28 cellular contexts compared by ENCODE assay signal in genomic region chr13:62019858-62020257, GRCh38.
"Had no signal": no experiment of that assay in that cellular context is flagged by ENCODE, and none has a peak within 500 bp of the region (broad histone marks: within the 10 kb centered on the region; RNA-seq: fewer than 3 reads in every experiment).

No MANE protein-coding gene starts in this region.

- ATAC-seq: activated CD4-positive, alpha-beta T cell treated with anti-CD3 and anti-CD28 coated beads for 36 hours; activated CD8-positive, alpha-beta memory T cell treated with anti-CD3 and anti-CD28 coated beads, Interleukin-2, amount 10 ng/mL, durations not matched to agents 7 days and 5 days; activated CD8-positive, alpha-beta T cell treated with anti-CD3 and anti-CD28 coated beads, Interleukin-2, amount 10 ng/mL, durations not matched to agents 7 days and 5 days; activated naive CD8-positive, alpha-beta T cell treated with anti-CD3 and anti-CD28 coated beads, Interleukin-2, amount 50 U/mL, for 24 hours; body of pancreas; effector memory CD8-positive, alpha-beta T cell; foreskin keratinocyte; gastroesophageal sphincter; heart right ventricle had no signal

- DNase-seq: activated CD4-positive, alpha-beta memory T cell treated with anti-CD3 and anti-CD28 coated beads for 36 hours; activated CD4-positive, alpha-beta T cell treated with anti-CD3 and anti-CD28 coated beads for 36 hours; activated CD4-positive, alpha-beta T cell treated with anti-CD3 and anti-CD28 coated beads, Interleukin-2, amount 10 ng/mL, durations not matched to agents 24 days and 14 days; activated CD4-positive, CD25-positive, alpha-beta regulatory T cell; activated CD4-positive, CD25-positive, alpha-beta regulatory T cell treated with anti-CD3 and anti-CD28 coated beads, Interleukin-2, amount 50 U/mL, for 72 hours; activated CD8-positive, alpha-beta memory T cell treated with anti-CD3 and anti-CD28 coated beads, Interleukin-2, amount 10 ng/mL, durations not matched to agents 7 days and 5 days; activated CD8-positive, alpha-beta memory T cell treated with anti-CD3 and anti-CD28 coated beads, Interleukin-2, amount 50 U/mL, for 4 hours; activated CD8-positive, alpha-beta T cell treated with anti-CD3 and anti-CD28 coated beads, Interleukin-2, amount 10 ng/mL, durations not matched to agents 7 days and 5 days; activated effector memory CD4-positive, alpha-beta T cell treated with anti-CD3 and anti-CD28 coated beads, Interleukin-2, amount 50 U/mL, for 16 hours; activated naive CD4-positive, alpha-beta T cell treated with anti-CD3 and anti-CD28 coated beads for 36 hours; activated naive CD8-positive, alpha-beta T cell treated with anti-CD3 and anti-CD28 coated beads for 36 hours; activated naive CD8-positive, alpha-beta T cell treated with anti-CD3 and anti-CD28 coated beads, Interleukin-2, amount 50 U/mL, for 24 hours; activated T-cell treated with anti-CD3 and anti-CD28 coated beads, Interleukin-2, amount 50 U/mL, for 1 hour; activated T-cell treated with anti-CD3 and anti-CD28 coated beads, Interleukin-2, amount 50 U/mL, for 48 hours; adrenal gland; amygdala; aorta; body of pancreas; caudate nucleus; cortex of kidney; dermis blood vessel endothelial cell; effector CD4-positive, alpha-beta T cell; effector memory CD8-positive, alpha-beta T cell; erythroblast; foreskin keratinocyte; heart right ventricle; T-helper 2 cell had no signal
